Comparison of ENCODE assay signal across 24 cellular contexts in genomic region chr18:69597561-69597960, GRCh38.
"Had no signal": no experiment of that assay in that cellular context is flagged by ENCODE, and none has a peak within 500 bp of the region (broad histone marks: within the 10 kb centered on the region; RNA-seq: fewer than 3 reads in every experiment).

No MANE protein-coding gene starts in this region.

- H3K27me3 ChIP-seq: stomach, suprapubic skin, testis, thyroid gland, tibial artery, tibial nerve, transverse colon, upper lobe of left lung, upper lobe of right lung, uterus, vagina had no signal

- H3K27ac ChIP-seq: stomach, suprapubic skin, testis, thoracic aorta, thyroid gland, tibial artery, tibial nerve, transverse colon, upper lobe of left lung, upper lobe of right lung, uterus, vagina had no signal

- DNase-seq: stimulated activated CD4-positive, alpha-beta T cell treated with anti-CD3 and anti-CD28 coated beads, Interleukin-2, amount 100 ng/mL, for 48 hours; stimulated activated CD4-positive, alpha-beta T cell treated with anti-CD3 and anti-CD28 coated beads, Interleukin-4, amount 100 ng/mL, for 1 hour; stimulated activated CD4-positive, alpha-beta T cell treated with anti-CD3 and anti-CD28 coated beads, Interleukin-4, amount 100 ng/mL, for 24 hours; stimulated activated CD4-positive, alpha-beta T cell treated with anti-CD3 and anti-CD28 coated beads, Interleukin-4, amount 100 ng/mL, for 4 hours; stimulated activated CD8-positive, alpha-beta memory T cell treated with anti-CD3 and anti-CD28 coated beads, Interleukin-4, amount 100 ng/mL, for 48 hours; stimulated activated naive B cell treated with anti-CD40 and anti-IgM and Interleukin-4, amounts not matched to agents 10 μg/mL and 1 μg/mL and 100 μg/mL, for 72 hours; stimulated activated naive CD4-positive, alpha-beta T cell; stimulated activated naive CD4-positive, alpha-beta T cell treated with Interleukin-2 at 50 U/mL for 16 hours; stimulated activated naive CD8-positive, alpha-beta T cell treated with anti-CD3 and anti-CD28 coated beads, Interleukin-15, amount 100 ng/mL, for 72 hours; stimulated activated naive CD8-positive, alpha-beta T cell treated with anti-CD3 and anti-CD28 coated beads, Interleukin-15, Interleukin-2, amounts not matched to agents 100 U/mL and 50 U/mL, for 24 hours; stomach; substantia nigra; testis; thyroid gland; tibial artery; transverse colon; trophoblast cell; upper lobe of left lung; upper lobe of right lung; uterus had no signal

- H3K4me1 ChIP-seq: stomach, suprapubic skin, testis, thyroid gland, tibial artery, tibial nerve, transverse colon, upper lobe of left lung, upper lobe of right lung, uterus, vagina had no signal

- H3K36me3 ChIP-seq: stomach, suprapubic skin, thoracic aorta, thyroid gland, tibial artery, transverse colon, upper lobe of left lung, upper lobe of right lung, uterus, vagina had no signal

- H3K4me3 ChIP-seq: stomach, suprapubic skin, testis, thoracic aorta, thyroid gland, tibial artery, tibial nerve, transverse colon, upper lobe of left lung, upper lobe of right lung, uterus, vagina had no signal

- H3K9me3 ChIP-seq: suprapubic skin, testis, thyroid gland, upper lobe of right lung, uterus, vagina had no signal
